23 cellular contexts compared by ENCODE assay signal in genomic region chr6:85792278-85792677, GRCh38.
DNase-seq lines count a peak whose midpoint lies in the region; ATAC-seq and TF ChIP-seq lines count a peak whose summit lies in the region.
"Had no signal": no experiment of that assay in that cellular context is flagged by ENCODE, and none has a peak within 500 bp of the region (broad histone marks: within the 10 kb centered on the region; RNA-seq: fewer than 3 reads in every experiment).

No MANE protein-coding gene starts in this region.

- peak; percentile 20 for DNase-seq in EH (ENCODE audit: low read depth)
- peak; percentile 65 for DNase-seq in HT1080 (ENCODE audit: low read depth)
- no peak for DNase-seq in RWPE2 (ENCODE audit: low spot score)
- DNase-seq in fibroblast of pulmonary artery (ENCODE audit: low read depth) = peak; percentile 1
- no peak for DNase-seq in upper lobe of left lung
- DNase-seq in kidney tubule cell (ENCODE audit: low spot score) = no peak
- no peak for DNase-seq in mucosa of gallbladder (ENCODE audit: low spot score)
- DNase-seq: ACHN, AML-193, Caco-2, DMS153, MM.1S, NCI-H1092 treated with DMSO at 0.1 percent for 48 hours, NCI-H1694, NCI-H2107, NCI-H2227 treated with DMSO at 0.1 percent for 48 hours, NCI-H524 treated with DMSO at 0.1 percent for 48 hours, Peyer's patch, SHP77 treated with DMSO at 0.1 percent for 48 hours had no signal

- no peak for TF ChIP-seq POLR2A in upper lobe of left lung (IDR thresholded peaks at IDR 0.05)

- H3K4me3 ChIP-seq in RWPE2 (ENCODE audit: severe bottlenecking) = no peak overlapping the region
- no peak overlapping the region for H3K4me3 ChIP-seq in fibroblast of pulmonary artery (replicated peaks; ENCODE audit: low read depth, low read length)
- no peak overlapping the region for H3K4me3 ChIP-seq in upper lobe of left lung
- H3K4me3 ChIP-seq: Peyer's patch had no signal

- H3K9me3 ChIP-seq in RWPE2 (ENCODE audit: severe bottlenecking) (no peaks in the 10 kb centered on the region), upper lobe of left lung (no peaks in the 10 kb centered on the region)
- H3K9me3 ChIP-seq: Caco-2, Peyer's patch had no signal

- no peaks in the 10 kb centered on the region for H3K36me3 ChIP-seq in RWPE2 (ENCODE audit: low read depth)
- no peaks in the 10 kb centered on the region for H3K36me3 ChIP-seq in upper lobe of left lung
- H3K36me3 ChIP-seq: Peyer's patch had no signal

- peaks cover 3% of the 10 kb centered on the region for H3K4me1 ChIP-seq in RWPE2 (ENCODE audit: insufficient read depth, poor library complexity, severe bottlenecking)
- H3K4me1 ChIP-seq in upper lobe of left lung = no peaks in the 10 kb centered on the region
- H3K4me1 ChIP-seq: Caco-2, Peyer's patch had no signal

- peaks cover 4% of the 10 kb centered on the region for H3K27me3 ChIP-seq in RWPE2 (ENCODE audit: insufficient read depth, poor library complexity, severe bottlenecking)
- H3K27me3 ChIP-seq in upper lobe of left lung = no peaks in the 10 kb centered on the region
- H3K27me3 ChIP-seq: Peyer's patch had no signal

- WGBS in upper lobe of left lung, 2 donors = 50 to 58% methylated on average over 1 of the region's 1 CpG

- no peak for TF ChIP-seq EP300 in upper lobe of left lung (IDR thresholded peaks at IDR 0.05)

- H3K27ac ChIP-seq in RWPE2 (ENCODE audit: poor library complexity, severe bottlenecking) (no peak overlapping the region), upper lobe of left lung (no peak overlapping the region)
- H3K27ac ChIP-seq: KMS-11, Peyer's patch had no signal

- ATAC-seq in RWPE2 (ENCODE audit: low read depth) (peak; percentile 64; the same call in 2 of the 3 replicates), upper lobe of left lung (ENCODE audit: low FRiP score in 2 of 2) (no peak), HG03159 (IDR thresholded peaks at IDR 0.05; ENCODE audit: unreplicated experiment) (no peak)
- ATAC-seq: HepG2, SK-N-SH treated with all-trans-retinoic acid at 6 μM for 48 hours had no signal

- TF ChIP-seq CTCF in RWPE2 (IDR thresholded peaks at IDR 0.05; ENCODE audit: poor library complexity, severe bottlenecking) (no peak), fibroblast of pulmonary artery (IDR thresholded peaks at IDR 0.05; ENCODE audit: low read length, missing control alignments) (no peak), upper lobe of left lung (IDR thresholded peaks at IDR 0.05) (no peak)

Comparison
In these comparisons a context has a peak if more than half of its experiments do, and no peak if none do; other contexts are left out.
1. DNase-seq: peak in EH (single experiment), HT1080 (single experiment) and fibroblast of pulmonary artery (single experiment); none in RWPE2 (single experiment), upper lobe of left lung (0 of 2), kidney tubule cell (single experiment) and mucosa of gallbladder (single experiment).